17 cellular contexts compared by ENCODE assay signal in the genomic region with DNA sequence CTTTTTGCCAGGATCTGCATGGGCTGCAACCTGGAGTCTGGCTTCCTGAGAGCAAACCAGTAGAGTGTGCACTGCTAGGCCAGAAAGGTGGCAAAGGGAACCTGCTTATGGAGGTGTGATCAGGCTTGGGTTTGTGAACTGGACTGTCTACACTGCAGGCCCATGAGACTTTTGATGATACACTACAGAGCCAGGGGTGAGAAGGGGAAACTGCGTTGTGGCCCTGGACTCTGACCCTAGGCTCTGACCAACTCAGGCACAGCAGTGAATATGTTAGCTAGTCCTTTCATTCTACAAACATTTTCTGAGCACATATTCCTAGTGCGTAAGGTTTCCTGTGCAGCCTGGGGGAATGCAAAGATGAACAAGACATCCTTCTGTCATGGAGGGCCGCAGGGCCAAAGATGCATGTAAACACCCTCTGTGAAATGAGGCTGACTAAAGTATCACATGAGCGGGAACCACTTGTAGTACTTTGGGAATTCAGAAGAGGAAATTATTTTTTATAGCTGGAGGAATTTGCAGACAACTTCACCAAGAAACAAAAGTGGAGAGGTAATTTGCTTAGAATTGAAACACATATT.
A peak's percentile ranks its signal among the peaks of the same experiment; 100 is the strongest.
DNase-seq lines count a peak whose midpoint lies in the region; ATAC-seq and TF ChIP-seq lines count a peak whose summit lies in the region.
"Had no signal": no experiment of that assay in that cellular context is flagged by ENCODE, and none has a peak within 500 bp of the region (broad histone marks: within the 10 kb centered on the region; RNA-seq: fewer than 3 reads in every experiment).

No MANE protein-coding gene starts in this region.

- H2BK12ac ChIP-seq in mesenchymal stem cell (ENCODE audit: low read length in 2 of 2) = peak overlapping the region; percentile 82 to 91

- no peaks in the 10 kb centered on the region for H3K9me3 ChIP-seq in IMR-90 (ENCODE audit: control insufficient read depth, insufficient read depth, low read length)
- no peaks in the 10 kb centered on the region for H3K9me3 ChIP-seq in mesenchymal stem cell (ENCODE audit: control insufficient read depth, low read length)
- no peaks in the 10 kb centered on the region for H3K9me3 ChIP-seq in HAP-1
- H3K9me3 ChIP-seq: BLaER1 had no signal

- H2AK5ac ChIP-seq in IMR-90 (ENCODE audit: low read depth, low read length) (no peak overlapping the region), mesenchymal stem cell (ENCODE audit: low read length, severe bottlenecking) (no peak overlapping the region)

- H2AK9ac ChIP-seq in IMR-90 (replicated peaks; ENCODE audit: low read depth, low read length, poor library complexity) = no peak overlapping the region

- H4K91ac ChIP-seq in IMR-90 (ENCODE audit: insufficient read depth, low read depth, low read length) (no peak overlapping the region), mesenchymal stem cell (ENCODE audit: low read length) (peak overlapping the region; percentile 52)

- no peak for TF ChIP-seq POLR2A in IMR-90 (IDR thresholded peaks at IDR 0.05; ENCODE audit: low read depth, low read length)

- no peak overlapping the region for H3K56ac ChIP-seq in IMR-90 (ENCODE audit: extremely low read depth, insufficient read depth, low read length)

- H2BK120ac ChIP-seq in IMR-90 (ENCODE audit: low read depth, low read length) (no peak overlapping the region), mesenchymal stem cell (ENCODE audit: low read depth, low read length) (peak overlapping the region; percentile 93)

- intact Hi-C loops in IMR-90 (cut with micrococcal nuclease) = no loop called here

- H2BK20ac ChIP-seq in IMR-90 (ENCODE audit: low read depth, low read length) = no peak overlapping the region

- H3K23ac ChIP-seq in IMR-90 (ENCODE audit: low read depth, low read length) = no peak overlapping the region
- H3K23ac ChIP-seq in mesenchymal stem cell (ENCODE audit: low read length in 2 of 2) = no peak overlapping the region

- no peak overlapping the region for H3K4me2 ChIP-seq in IMR-90 (ENCODE audit: low read depth, low read length)
- no peak overlapping the region for H3K4me2 ChIP-seq in mesenchymal stem cell (ENCODE audit: low read length, poor library complexity, severe bottlenecking)
- H3K4me2 ChIP-seq: BLaER1 had no signal

- no peak overlapping the region for H3K4ac ChIP-seq in IMR-90 (ENCODE audit: low read depth, low read length)
- peak overlapping the region; percentile 2 to 87 for H3K4ac ChIP-seq in mesenchymal stem cell (ENCODE audit: low read depth in 1 of 2, low read length in 2 of 2)

- H3K14ac ChIP-seq in IMR-90 (replicated peaks; ENCODE audit: low read depth, low read length) = no peak overlapping the region
- H3K14ac ChIP-seq in mesenchymal stem cell (ENCODE audit: low read length in 2 of 2) = no peak overlapping the region

- no peaks in the 10 kb centered on the region for H3K4me1 ChIP-seq in IMR-90 (ENCODE audit: control insufficient read depth, insufficient read depth, low read length)
- H3K4me1 ChIP-seq in mesenchymal stem cell (ENCODE audit: control insufficient read depth, insufficient read depth, low read depth, low read length) = no peaks in the 10 kb centered on the region
- H3K4me1 ChIP-seq in foreskin keratinocyte = no peaks in the 10 kb centered on the region
- no peaks in the 10 kb centered on the region for H3K4me1 ChIP-seq in HAP-1
- H3K4me1 ChIP-seq: BLaER1 had no signal

- BruUV-seq in IMR-90 (replicated peaks; lab: Mats Ljungman, UMichigan) = no TSS peak

- H3K9ac ChIP-seq in IMR-90 (ENCODE audit: low read depth, low read length) = no peak overlapping the region
- H3K9ac ChIP-seq in mesenchymal stem cell (ENCODE audit: low read length) = no peak overlapping the region
- H3K9ac ChIP-seq: BLaER1 had no signal

- H3K4me3 ChIP-seq in IMR-90 (ENCODE audit: insufficient read depth, low read depth, low read length) (no peak overlapping the region), mesenchymal stem cell (ENCODE audit: insufficient read depth in 1 of 2, low read depth in 1 of 2, low read length in 2 of 2) (no peak overlapping the region), HAP-1 (no peak overlapping the region)
- H3K4me3 ChIP-seq: BLaER1, GM12878 had no signal

- H3K36me3 ChIP-seq in IMR-90 (ENCODE audit: control insufficient read depth, insufficient read depth, low read length) = no peaks in the 10 kb centered on the region
- no peaks in the 10 kb centered on the region for H3K36me3 ChIP-seq in mesenchymal stem cell (ENCODE audit: control insufficient read depth in 1 of 2, insufficient read depth in 2 of 2, low read depth in 1 of 2, low read length in 2 of 2)
- no peaks in the 10 kb centered on the region for H3K36me3 ChIP-seq in HAP-1 (replicated peaks)
- H3K36me3 ChIP-seq: BLaER1 had no signal

- no peaks in the 10 kb centered on the region for H4K20me1 ChIP-seq in IMR-90 (ENCODE audit: insufficient read depth, low read length)
- H4K20me1 ChIP-seq: BLaER1 had no signal

- H2BK5ac ChIP-seq in IMR-90 (ENCODE audit: low read depth, low read length, poor library complexity, severe bottlenecking) (no peak overlapping the region), mesenchymal stem cell (ENCODE audit: low read depth, low read length, poor library complexity, severe bottlenecking) (no peak overlapping the region)

- WGBS in IMR-90 (ENCODE audit: extremely low coverage in 2 of 2, insufficient read length in 1 of 2), 2 experiments = no CpG with 5 or more reads among the region's 4 CpGs
- 28% methylated on average over 4 of the region's 4 CpGs for WGBS in mesenchymal stem cell

- no peak for TF ChIP-seq RAD21 in IMR-90 (IDR thresholded peaks at IDR 0.05; ENCODE audit: low read length)

- CTCF ChIA-PET in IMR-90 (lab: Yijun Ruan, JAX) = no interaction called here

- H3K27ac ChIP-seq in IMR-90 (ENCODE audit: insufficient read depth, low read length) (no peak overlapping the region), mesenchymal stem cell (ENCODE audit: low read length, poor library complexity, severe bottlenecking) (no peak overlapping the region), foreskin keratinocyte (no peak overlapping the region)
- H3K27ac ChIP-seq: BLaER1, HL-60 had no signal

- no peaks in the 10 kb centered on the region for H3K27me3 ChIP-seq in IMR-90 (ENCODE audit: control insufficient read depth, insufficient read depth, low read length)
- no peaks in the 10 kb centered on the region for H3K27me3 ChIP-seq in mesenchymal stem cell (ENCODE audit: control insufficient read depth in 1 of 2, insufficient read depth in 1 of 2, low read length in 2 of 2)
- H3K27me3 ChIP-seq in foreskin keratinocyte = no peaks in the 10 kb centered on the region
- peaks cover 17% of the 10 kb centered on the region for H3K27me3 ChIP-seq in HAP-1 (ENCODE audit: low read depth)
- H3K27me3 ChIP-seq: BLaER1 had no signal

- in situ Hi-C loops in IMR-90 (cut with MboI; ENCODE audit: low sequenced_read_pairs) (no loop called here), HAP-1 (cut with MboI; ENCODE audit: low sequenced_read_pairs) (no loop called here)

- dilution Hi-C loops in IMR-90 (cut with HindIII; ENCODE audit: low sequenced_read_pairs, unreplicated experiment) = no loop called here

- no peak overlapping the region for H2BK15ac ChIP-seq in IMR-90 (ENCODE audit: low read depth, low read length)
- H2BK15ac ChIP-seq in mesenchymal stem cell (ENCODE audit: low read depth, poor library complexity, severe bottlenecking) = peak overlapping the region; percentile 69

- no peak overlapping the region for H4K5ac ChIP-seq in IMR-90 (ENCODE audit: low read depth, low read length)

- ATAC-seq in IMR-90 (ENCODE audit: low read depth) (no peak), GM18873 (IDR thresholded peaks at IDR 0.05; ENCODE audit: low FRiP score, unreplicated experiment) (no peak), foreskin keratinocyte (no peak)
- ATAC-seq: GM12878 had no signal

- no peak overlapping the region for H3K18ac ChIP-seq in IMR-90 (ENCODE audit: low read depth, low read length)
- H3K18ac ChIP-seq in mesenchymal stem cell (ENCODE audit: low read depth in 1 of 2, low read length in 2 of 2) = peak overlapping the region; percentile 13 to 86

- no peaks in the 10 kb centered on the region for H3K9me1 ChIP-seq in IMR-90 (ENCODE audit: insufficient read depth, low read length)

- H3K79me1 ChIP-seq in IMR-90 (ENCODE audit: low read depth in 1 of 2, low read length in 2 of 2) (no peaks in the 10 kb centered on the region), mesenchymal stem cell (replicated peaks; ENCODE audit: low read length, poor library complexity, severe bottlenecking) (no peaks in the 10 kb centered on the region)

- POLR2A ChIA-PET in IMR-90 (lab: Charles Lee; ENCODE audit: unreplicated experiment) = no interaction called here

- TF ChIP-seq CTCF in IMR-90 (conservative IDR thresholded peaks at IDR 0.05; ENCODE audit: low read depth, low read length) = no peak
- TF ChIP-seq CTCF in foreskin keratinocyte (conservative IDR thresholded peaks at IDR 0.05) = no peak

- H4K8ac ChIP-seq in IMR-90 (ENCODE audit: low read depth in 2 of 2, low read length in 2 of 2) (no peak overlapping the region), mesenchymal stem cell (ENCODE audit: low read length) (peak overlapping the region; percentile 93)

- DNase-seq in COLO829 (ENCODE audit: low spot score) = peak; percentile 84
- no peak for DNase-seq in IMR-90
- DNase-seq in epidermal melanocyte (ENCODE audit: insufficient read length, low spot score) = peak; percentile 72
- DNase-seq in mesenchymal stem cell = peak; percentile 89
- no peak for DNase-seq in NCI-H345 (lab: John Stamatoyannopoulos, UW)
- no peak for DNase-seq in foreskin keratinocyte
- DNase-seq in HAP-1 (ENCODE audit: low spot score in 2 of 2) = no peak
- DNase-seq: 8988T; AML-193; CD4-positive, CD25-positive, alpha-beta regulatory T cell; DMS79; GOT3; HCEC 1CT had no signal

- H2AFZ ChIP-seq in IMR-90 (replicated peaks; ENCODE audit: low read length, poor library complexity) = peak overlapping the region; percentile 48
- H2AFZ ChIP-seq in mesenchymal stem cell (ENCODE audit: low read depth, low read length) = no peak overlapping the region

TF ChIP-seq in IMR-90, 13 proteins besides CTCF, POLR2A, EP300 and RAD21:
- TF ChIP-seq CEBPB (IDR thresholded peaks at IDR 0.05; ENCODE audit: low read depth, low read length) (no peak), FOS (IDR thresholded peaks at IDR 0.05; ENCODE audit: low read depth, low read length) (no peak), CHD1 (IDR thresholded peaks at IDR 0.05; ENCODE audit: low read depth, low read length) (no peak), NFE2L2 (IDR thresholded peaks at IDR 0.05; ENCODE audit: low read depth, low read length) (no peak)
TF ChIP-seq in IMR-90: peak in this region for 0.

Comparison
In these comparisons a context has a peak if more than half of its experiments do, and no peak if none do; other contexts are left out.
1. DNase-seq: peak in COLO829 (single experiment), epidermal melanocyte (single experiment) and mesenchymal stem cell (single experiment); none in IMR-90 (single experiment), NCI-H345 (single experiment), foreskin keratinocyte (0 of 2) and HAP-1 (0 of 2).